Comparison of ENCODE assay signal across 6 cellular contexts in the genomic region with DNA sequence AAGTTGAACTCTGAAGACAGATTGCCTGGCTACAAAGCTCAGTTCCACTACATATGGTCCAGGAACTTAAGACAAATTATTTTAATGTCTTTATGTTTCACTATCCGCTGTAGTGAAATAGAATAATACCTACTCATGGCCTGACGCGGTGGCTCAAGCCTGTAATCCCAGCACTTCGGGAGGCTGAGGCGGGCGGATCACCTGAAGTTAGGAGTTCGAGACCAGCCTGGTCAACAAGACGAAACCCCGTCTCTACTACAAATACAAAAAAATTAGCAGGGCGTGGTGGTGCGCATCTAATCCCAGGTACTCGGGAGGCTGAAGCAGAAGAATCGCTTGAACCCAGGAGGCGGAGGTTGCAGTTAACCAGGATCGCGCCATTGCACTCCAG. TPM values are rescaled to one million over a fixed set of nuclear protein-coding genes. Genes with fewer than 3 reads are reported as not detected.
DNase-seq lines count a peak whose midpoint lies in the region; ATAC-seq and TF ChIP-seq lines count a peak whose summit lies in the region.
"Not testable (repeated sequence)": the region's sequence is repeated elsewhere in the genome, so short reads cannot be mapped to it uniquely, and the experiment has no call there.

No MANE protein-coding gene starts in this region.

- POLR2A ChIA-PET in AG04449 (lab: Yijun Ruan, JAX), result interaction anchor here (0.5 to 1.7 kb wide), 8 partner anchors 11 to 113 kb away, joined by 3 to 9 read pairs (median 4); no protein-coding TSS in a partner anchor

- H3K27me3 ChIP-seq in duodenal mucosa (ENCODE audit: control insufficient read depth in 1 of 2, insufficient read depth in 2 of 2, low read length in 2 of 2); kidney epithelial cell (ENCODE audit: control insufficient read depth, insufficient read depth, low read length); rectal smooth muscle tissue (ENCODE audit: control insufficient read depth, insufficient read depth, low read length): not testable (repeated sequence)

- CTCF ChIA-PET in AG04449 (lab: Yijun Ruan, JAX), result interaction anchor here (1.3 to 5.4 kb wide), 5 partner anchors 9 to 90 kb away, joined by 5 to 71 read pairs (median 7); no protein-coding TSS in a partner anchor
- CTCF ChIA-PET in activated CD8-positive, alpha-beta memory T cell treated with anti-CD3 and anti-CD28 coated beads, Interleukin-2, amount 10 ng/mL, durations not matched to agents 7 days and 5 days (lab: Charles Lee), result interaction anchor here (0.7 to 1.8 kb wide), 6 partner anchors 12 to 87 kb away, joined by 3 to 7 read pairs (median 4); no protein-coding TSS in a partner anchor

- H3K4me3 Mint-ChIP-seq in activated CD8-positive, alpha-beta memory T cell treated with anti-CD3 and anti-CD28 coated beads, Interleukin-2, amount 10 ng/mL, durations not matched to agents 7 days and 5 days, result peak overlapping the region; percentile 92

- H3K9me3 Mint-ChIP-seq in activated CD8-positive, alpha-beta memory T cell treated with anti-CD3 and anti-CD28 coated beads, Interleukin-2, amount 10 ng/mL, durations not matched to agents 7 days and 5 days (ENCODE audit: low read depth), result not testable (repeated sequence)

- TF ChIP-seq CTCF in AG04449 (IDR thresholded peaks at IDR 0.05; ENCODE audit: insufficient read depth, low read length, missing control alignments); kidney epithelial cell (IDR thresholded peaks at IDR 0.05; ENCODE audit: insufficient read depth, low read length, poor library complexity, severe bottlenecking): not testable (repeated sequence)

- peak overlapping the region; percentile 90 for H3K27ac ChIP-seq in duodenal mucosa (ENCODE audit: low read depth, low read length)
- H3K27ac ChIP-seq in rectal smooth muscle tissue (ENCODE audit: low read depth, low read length), result peak overlapping the region; percentile 84

- H3K9ac ChIP-seq in duodenal mucosa (ENCODE audit: low read depth in 1 of 2, low read length in 2 of 2) (peak overlapping the region; percentile 76 to 84), rectal smooth muscle tissue (ENCODE audit: low read length) (peak overlapping the region; percentile 54)

- H3K27me3 Mint-ChIP-seq in activated CD8-positive, alpha-beta memory T cell treated with anti-CD3 and anti-CD28 coated beads, Interleukin-2, amount 10 ng/mL, durations not matched to agents 7 days and 5 days, result not testable (repeated sequence)

- not testable (repeated sequence) for ATAC-seq in activated CD8-positive, alpha-beta memory T cell treated with anti-CD3 and anti-CD28 coated beads, Interleukin-2, amount 10 ng/mL, durations not matched to agents 7 days and 5 days

- not testable (repeated sequence) for H3K4me1 ChIP-seq in duodenal mucosa (ENCODE audit: control insufficient read depth in 1 of 2, insufficient read depth in 2 of 2, low read length in 2 of 2); rectal smooth muscle tissue (ENCODE audit: control insufficient read depth, insufficient read depth, low read length)

- peaks cover 3 to 12% of the 10 kb centered on the region in 2 donors for H3K36me3 ChIP-seq in duodenal mucosa (ENCODE audit: control insufficient read depth in 1 of 2, insufficient read depth in 2 of 2, low read length in 2 of 2)
- H3K36me3 ChIP-seq in kidney epithelial cell (ENCODE audit: control insufficient read depth, insufficient read depth, low read length); rectal smooth muscle tissue (ENCODE audit: control insufficient read depth, insufficient read depth, low read length): not testable (repeated sequence)

- H3K4me3 ChIP-seq in AG04449 (ENCODE audit: low read depth, low read length) (peak overlapping the region; percentile 76), duodenal mucosa (ENCODE audit: low read depth in 1 of 2, low read length in 2 of 2) (peak overlapping the region; percentile 97), kidney epithelial cell (ENCODE audit: low read depth, low read length) (peak overlapping the region; percentile 89), rectal smooth muscle tissue (ENCODE audit: low read length) (peak overlapping the region; percentile 90)
- H3K4me3 ChIP-seq in Jurkat, Clone E6-1 (ENCODE audit: low read length), result peak overlapping the region; percentile 98

- DNase-seq in AG04449 (ENCODE audit: low read depth, low spot score); Jurkat, Clone E6-1 (ENCODE audit: low read depth, low spot score); activated CD8-positive, alpha-beta memory T cell treated with anti-CD3 and anti-CD28 coated beads, Interleukin-2, amount 10 ng/mL, durations not matched to agents 7 days and 5 days; kidney epithelial cell (ENCODE audit: low read depth): not testable (repeated sequence)

- H3K27ac Mint-ChIP-seq in activated CD8-positive, alpha-beta memory T cell treated with anti-CD3 and anti-CD28 coated beads, Interleukin-2, amount 10 ng/mL, durations not matched to agents 7 days and 5 days, result peak overlapping the region; percentile 99

- H3K36me3 Mint-ChIP-seq in activated CD8-positive, alpha-beta memory T cell treated with anti-CD3 and anti-CD28 coated beads, Interleukin-2, amount 10 ng/mL, durations not matched to agents 7 days and 5 days, result not testable (repeated sequence)

- H3K4me1 Mint-ChIP-seq in activated CD8-positive, alpha-beta memory T cell treated with anti-CD3 and anti-CD28 coated beads, Interleukin-2, amount 10 ng/mL, durations not matched to agents 7 days and 5 days, result peaks cover 20% of the 10 kb centered on the region

- H3K9me3 ChIP-seq in duodenal mucosa (ENCODE audit: control insufficient read depth in 1 of 2, low read length in 2 of 2), result not testable (repeated sequence)

RNA-seq across cellular contexts. Expression of a gene that starts 0.6 kb away (rescaled TPM):
- polyA plus RNA-seq in Jurkat, Clone E6-1 (2012; ENCODE audit: insufficient read depth, insufficient read length), result 176 TPM
- total RNA-seq in activated CD8-positive, alpha-beta memory T cell treated with anti-CD3 and anti-CD28 coated beads, Interleukin-2, amount 10 ng/mL, durations not matched to agents 7 days and 5 days, result 100 to 1,000 TPM; 125 to 127 TPM
- total RNA-seq in kidney epithelial cell, result 114 and 142 TPM in 2 replicates

RNA-seq across cellular contexts. Expression of a gene that starts 23.1 kb away (rescaled TPM):
- not detected for polyA plus RNA-seq in Jurkat, Clone E6-1 (2012; ENCODE audit: insufficient read depth, insufficient read length)
- not detected for total RNA-seq in activated CD8-positive, alpha-beta memory T cell treated with anti-CD3 and anti-CD28 coated beads, Interleukin-2, amount 10 ng/mL, durations not matched to agents 7 days and 5 days
- total RNA-seq in kidney epithelial cell, result not detected in 2 replicates

RNA-seq across cellular contexts. Expression of a gene that starts 37.0 kb away (rescaled TPM):
- 53.5 TPM for polyA plus RNA-seq in Jurkat, Clone E6-1 (2012; ENCODE audit: insufficient read depth, insufficient read length)
- total RNA-seq in activated CD8-positive, alpha-beta memory T cell treated with anti-CD3 and anti-CD28 coated beads, Interleukin-2, amount 10 ng/mL, durations not matched to agents 7 days and 5 days, result 10 to 100 TPM; 73.7 to 90.6 TPM
- 118 and 119 TPM in 2 replicates for total RNA-seq in kidney epithelial cell

RNA-seq across cellular contexts. Expression of a gene that starts 51.9 kb away (rescaled TPM):
- polyA plus RNA-seq in Jurkat, Clone E6-1 (2012; ENCODE audit: insufficient read depth, insufficient read length), result 29.5 TPM
- total RNA-seq in activated CD8-positive, alpha-beta memory T cell treated with anti-CD3 and anti-CD28 coated beads, Interleukin-2, amount 10 ng/mL, durations not matched to agents 7 days and 5 days, result not detected
- 10.2 and 10.4 TPM in 2 replicates for total RNA-seq in kidney epithelial cell

RNA-seq across cellular contexts. Expression of a gene that starts 52.7 kb away (rescaled TPM):
- polyA plus RNA-seq in Jurkat, Clone E6-1 (2012; ENCODE audit: insufficient read depth, insufficient read length), result 335 TPM
- total RNA-seq in activated CD8-positive, alpha-beta memory T cell treated with anti-CD3 and anti-CD28 coated beads, Interleukin-2, amount 10 ng/mL, durations not matched to agents 7 days and 5 days, result 100 to 1,000 TPM in 1 of 2 experiments, 10 to 100 TPM in 1; 78.2 to 103 TPM
- 45.9 and 71.1 TPM in 2 replicates for total RNA-seq in kidney epithelial cell
